Comparison of ENCODE assay signal across 16 cellular contexts in genomic region chrX:71697466-71698298, GRCh38. TPM values are rescaled to one million over a fixed set of nuclear protein-coding genes. Genes with fewer than 3 reads are reported as not detected.
DNase-seq lines count a peak whose midpoint lies in the region; ATAC-seq and TF ChIP-seq lines count a peak whose summit lies in the region.
"Not testable (repeated sequence)": the region's sequence is repeated elsewhere in the genome, so short reads cannot be mapped to it uniquely, and the experiment has no call there.
"Had no signal": no experiment of that assay in that cellular context is flagged by ENCODE, and none has a peak within 500 bp of the region (broad histone marks: within the 10 kb centered on the region; RNA-seq: fewer than 3 reads in every experiment).

No MANE protein-coding gene starts in this region.

- peak; percentile 50 for ATAC-seq in GM18867 (IDR thresholded peaks at IDR 0.05; ENCODE audit: unreplicated experiment)
- peak; percentile 38 for ATAC-seq in GM19397 (IDR thresholded peaks at IDR 0.05; ENCODE audit: unreplicated experiment)
- ATAC-seq in GM21576 (IDR thresholded peaks at IDR 0.05; ENCODE audit: unreplicated experiment): peak; percentile 49
- ATAC-seq in HG02623 (IDR thresholded peaks at IDR 0.05; ENCODE audit: unreplicated experiment): peak; percentile 52
- peak; percentile 51 for ATAC-seq in HG02981 (IDR thresholded peaks at IDR 0.05; ENCODE audit: unreplicated experiment)
- peak; percentile 59 for ATAC-seq in HG03439 (IDR thresholded peaks at IDR 0.05; ENCODE audit: unreplicated experiment)
- peak; percentile 20 for ATAC-seq in Right ventricle myocardium inferior
- peak; percentile 9 to 51 for ATAC-seq in upper lobe of left lung (ENCODE audit: low FRiP score in 2 of 2)

- H3K9me3 ChIP-seq in upper lobe of left lung: not testable (repeated sequence)

- intact Hi-C loops in Right ventricle myocardium inferior (cut with DNase I): not testable (repeated sequence)

- not testable (repeated sequence) for TF ChIP-seq CTCF in upper lobe of left lung (IDR thresholded peaks at IDR 0.05)

- not testable (repeated sequence) for DNase-seq in Right ventricle myocardium inferior (ENCODE audit: missing footprints); upper lobe of left lung

- no CpG with 5 or more reads among the region's 17 CpGs for WGBS in upper lobe of left lung, 2 donors

- not testable (repeated sequence) for H3K27ac ChIP-seq in upper lobe of left lung

- H3K4me3 ChIP-seq in upper lobe of left lung: not testable (repeated sequence)

- TF ChIP-seq EP300 in upper lobe of left lung (IDR thresholded peaks at IDR 0.05): not testable (repeated sequence)

- not testable (repeated sequence) for H3K36me3 ChIP-seq in upper lobe of left lung

- H3K27me3 ChIP-seq in upper lobe of left lung: not testable (repeated sequence)

- not testable (repeated sequence) for H3K4me1 ChIP-seq in upper lobe of left lung

- TF ChIP-seq POLR2A in upper lobe of left lung (IDR thresholded peaks at IDR 0.05): not testable (repeated sequence)

RNA-seq across cellular contexts. Expression of gene CXorf49, which starts 20.4 kb away (rescaled TPM):
- total RNA-seq in Right ventricle myocardium inferior: not detected
- not detected for total RNA-seq in upper lobe of left lung
- total RNA-seq: cerebellum, dermis microvascular lymphatic vessel endothelial cell, fibroblast of villous mesenchyme, GM23248, K562, liver, mesothelial cell of epicardium, PC-9 had no signal
